1 cellular context compared by ENCODE assay signal in the genomic region with DNA sequence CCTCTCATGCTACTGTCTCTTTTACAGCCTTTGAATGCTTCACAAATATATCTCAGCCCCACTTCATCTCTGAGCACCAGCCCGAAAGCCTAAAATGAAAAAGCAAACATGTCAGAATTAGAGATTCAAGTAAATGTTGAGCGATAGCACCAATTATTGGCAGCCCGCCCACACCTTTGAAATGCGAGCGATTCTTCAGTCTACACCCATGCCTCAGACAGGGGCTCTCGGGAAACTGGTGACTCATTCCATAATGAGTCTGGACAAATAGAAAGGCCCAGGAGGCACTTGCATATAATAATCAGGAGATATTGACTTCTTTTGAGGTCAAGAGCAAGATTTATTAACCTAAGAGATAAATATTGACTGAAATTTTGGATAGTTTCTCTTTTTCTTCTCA.
TF ChIP-seq lines count a peak whose summit lies in the region.

No MANE protein-coding gene starts in this region.

TF ChIP-seq in HepG2, 621 proteins besides CTCF, POLR2A, EP300 and RAD21 (continued from another document):
- TF ChIP-seq, protein P1, sequence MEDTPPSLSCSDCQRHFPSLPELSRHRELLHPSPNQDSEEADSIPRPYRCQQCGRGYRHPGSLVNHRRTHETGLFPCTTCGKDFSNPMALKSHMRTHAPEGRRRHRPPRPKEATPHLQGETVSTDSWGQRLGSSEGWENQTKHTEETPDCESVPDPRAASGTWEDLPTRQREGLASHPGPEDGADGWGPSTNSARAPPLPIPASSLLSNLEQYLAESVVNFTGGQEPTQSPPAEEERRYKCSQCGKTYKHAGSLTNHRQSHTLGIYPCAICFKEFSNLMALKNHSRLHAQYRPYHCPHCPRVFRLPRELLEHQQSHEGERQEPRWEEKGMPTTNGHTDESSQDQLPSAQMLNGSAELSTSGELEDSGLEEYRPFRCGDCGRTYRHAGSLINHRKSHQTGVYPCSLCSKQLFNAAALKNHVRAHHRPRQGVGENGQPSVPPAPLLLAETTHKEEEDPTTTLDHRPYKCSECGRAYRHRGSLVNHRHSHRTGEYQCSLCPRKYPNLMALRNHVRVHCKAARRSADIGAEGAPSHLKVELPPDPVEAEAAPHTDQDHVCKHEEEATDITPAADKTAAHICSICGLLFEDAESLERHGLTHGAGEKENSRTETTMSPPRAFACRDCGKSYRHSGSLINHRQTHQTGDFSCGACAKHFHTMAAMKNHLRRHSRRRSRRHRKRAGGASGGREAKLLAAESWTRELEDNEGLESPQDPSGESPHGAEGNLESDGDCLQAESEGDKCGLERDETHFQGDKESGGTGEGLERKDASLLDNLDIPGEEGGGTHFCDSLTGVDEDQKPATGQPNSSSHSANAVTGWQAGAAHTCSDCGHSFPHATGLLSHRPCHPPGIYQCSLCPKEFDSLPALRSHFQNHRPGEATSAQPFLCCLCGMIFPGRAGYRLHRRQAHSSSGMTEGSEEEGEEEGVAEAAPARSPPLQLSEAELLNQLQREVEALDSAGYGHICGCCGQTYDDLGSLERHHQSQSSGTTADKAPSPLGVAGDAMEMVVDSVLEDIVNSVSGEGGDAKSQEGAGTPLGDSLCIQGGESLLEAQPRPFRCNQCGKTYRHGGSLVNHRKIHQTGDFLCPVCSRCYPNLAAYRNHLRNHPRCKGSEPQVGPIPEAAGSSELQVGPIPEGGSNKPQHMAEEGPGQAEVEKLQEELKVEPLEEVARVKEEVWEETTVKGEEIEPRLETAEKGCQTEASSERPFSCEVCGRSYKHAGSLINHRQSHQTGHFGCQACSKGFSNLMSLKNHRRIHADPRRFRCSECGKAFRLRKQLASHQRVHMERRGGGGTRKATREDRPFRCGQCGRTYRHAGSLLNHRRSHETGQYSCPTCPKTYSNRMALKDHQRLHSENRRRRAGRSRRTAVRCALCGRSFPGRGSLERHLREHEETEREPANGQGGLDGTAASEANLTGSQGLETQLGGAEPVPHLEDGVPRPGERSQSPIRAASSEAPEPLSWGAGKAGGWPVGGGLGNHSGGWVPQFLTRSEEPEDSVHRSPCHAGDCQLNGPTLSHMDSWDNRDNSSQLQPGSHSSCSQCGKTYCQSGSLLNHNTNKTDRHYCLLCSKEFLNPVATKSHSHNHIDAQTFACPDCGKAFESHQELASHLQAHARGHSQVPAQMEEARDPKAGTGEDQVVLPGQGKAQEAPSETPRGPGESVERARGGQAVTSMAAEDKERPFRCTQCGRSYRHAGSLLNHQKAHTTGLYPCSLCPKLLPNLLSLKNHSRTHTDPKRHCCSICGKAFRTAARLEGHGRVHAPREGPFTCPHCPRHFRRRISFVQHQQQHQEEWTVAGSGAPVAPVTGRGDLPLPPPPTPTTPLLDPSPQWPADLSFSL (CRISPR knock-in tag; IDR thresholded peaks at IDR 0.05), result no peak
- TF ChIP-seq, protein P2, sequence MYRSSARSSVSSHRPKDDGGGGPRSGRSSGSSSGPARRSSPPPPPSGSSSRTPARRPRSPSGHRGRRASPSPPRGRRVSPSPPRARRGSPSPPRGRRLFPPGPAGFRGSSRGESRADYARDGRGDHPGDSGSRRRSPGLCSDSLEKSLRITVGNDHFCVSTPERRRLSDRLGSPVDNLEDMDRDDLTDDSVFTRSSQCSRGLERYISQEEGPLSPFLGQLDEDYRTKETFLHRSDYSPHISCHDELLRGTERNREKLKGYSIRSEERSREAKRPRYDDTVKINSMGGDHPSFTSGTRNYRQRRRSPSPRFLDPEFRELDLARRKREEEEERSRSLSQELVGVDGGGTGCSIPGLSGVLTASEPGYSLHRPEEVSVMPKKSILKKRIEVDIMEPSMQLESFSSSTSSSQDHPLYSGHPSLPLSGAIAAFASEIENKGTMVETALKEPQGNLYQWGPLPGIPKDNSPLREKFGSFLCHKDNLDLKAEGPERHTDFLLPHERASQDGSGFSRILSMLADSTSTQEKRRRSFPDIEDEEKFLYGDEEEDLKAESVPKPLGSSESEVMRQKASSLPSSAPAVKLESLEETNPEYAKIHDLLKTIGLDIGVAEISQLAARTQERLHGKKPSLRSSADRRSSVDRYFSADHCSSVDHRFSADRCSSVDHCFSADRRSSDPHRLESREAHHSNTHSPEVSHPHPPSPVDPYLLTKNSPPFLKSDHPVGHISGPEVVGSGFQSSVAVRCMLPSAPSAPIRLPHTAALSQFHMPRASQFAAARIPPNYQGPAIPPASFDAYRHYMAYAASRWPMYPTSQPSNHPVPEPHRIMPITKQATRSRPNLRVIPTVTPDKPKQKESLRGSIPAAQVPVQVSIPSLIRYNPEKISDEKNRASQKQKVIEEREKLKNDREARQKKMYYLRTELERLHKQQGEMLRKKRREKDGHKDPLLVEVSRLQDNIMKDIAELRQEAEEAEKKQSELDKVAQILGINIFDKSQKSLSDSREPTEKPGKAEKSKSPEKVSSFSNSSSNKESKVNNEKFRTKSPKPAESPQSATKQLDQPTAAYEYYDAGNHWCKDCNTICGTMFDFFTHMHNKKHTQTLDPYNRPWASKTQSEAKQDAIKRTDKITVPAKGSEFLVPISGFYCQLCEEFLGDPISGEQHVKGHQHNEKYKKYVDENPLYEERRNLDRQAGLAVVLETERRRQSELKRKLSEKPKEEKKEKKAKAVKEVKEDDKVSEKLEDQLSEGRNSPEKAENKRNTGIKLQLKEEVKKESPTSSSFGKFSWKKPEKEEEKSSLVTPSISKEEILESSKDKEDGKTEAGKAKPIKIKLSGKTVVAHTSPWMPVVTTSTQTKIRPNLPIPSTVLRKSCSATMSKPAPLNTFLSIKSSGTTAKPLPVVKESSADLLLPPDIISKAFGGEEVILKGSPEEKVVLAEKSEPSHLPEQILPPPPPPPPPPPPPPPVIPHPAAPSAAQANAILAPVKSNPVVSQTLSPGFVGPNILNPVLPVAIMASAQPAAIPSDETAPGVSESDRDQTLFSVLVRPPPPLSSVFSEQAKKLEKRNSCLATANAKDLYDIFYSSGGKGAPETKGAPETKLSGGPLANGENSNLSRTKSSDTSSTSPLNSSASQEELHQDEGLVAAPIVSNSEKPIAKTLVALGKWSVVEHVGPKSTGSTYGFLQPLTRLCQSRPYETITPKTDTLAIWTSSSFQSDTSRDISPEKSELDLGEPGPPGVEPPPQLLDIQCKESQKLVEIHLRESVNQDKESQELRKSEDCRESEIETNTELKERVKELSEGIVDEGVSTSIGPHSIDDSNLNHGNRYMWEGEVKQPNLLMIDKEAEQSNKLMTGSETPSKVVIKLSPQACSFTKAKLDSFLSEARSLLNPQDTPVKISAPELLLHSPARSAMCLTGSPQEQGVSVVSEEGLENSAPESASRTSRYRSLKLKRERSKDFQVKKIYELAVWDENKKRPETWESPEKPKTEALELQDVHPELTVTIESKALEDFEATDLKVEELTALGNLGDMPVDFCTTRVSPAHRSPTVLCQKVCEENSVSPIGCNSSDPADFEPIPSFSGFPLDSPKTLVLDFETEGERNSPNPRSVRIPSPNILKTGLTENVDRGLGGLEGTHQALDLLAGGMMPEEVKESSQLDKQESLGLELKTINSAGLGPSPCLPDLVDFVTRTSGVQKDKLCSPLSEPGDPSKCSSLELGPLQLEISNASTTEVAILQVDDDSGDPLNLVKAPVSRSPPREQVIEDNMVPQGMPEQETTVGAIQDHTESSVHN (CRISPR knock-in tag; IDR thresholded peaks at IDR 0.05), result no peak
- TF ChIP-seq, protein P3, sequence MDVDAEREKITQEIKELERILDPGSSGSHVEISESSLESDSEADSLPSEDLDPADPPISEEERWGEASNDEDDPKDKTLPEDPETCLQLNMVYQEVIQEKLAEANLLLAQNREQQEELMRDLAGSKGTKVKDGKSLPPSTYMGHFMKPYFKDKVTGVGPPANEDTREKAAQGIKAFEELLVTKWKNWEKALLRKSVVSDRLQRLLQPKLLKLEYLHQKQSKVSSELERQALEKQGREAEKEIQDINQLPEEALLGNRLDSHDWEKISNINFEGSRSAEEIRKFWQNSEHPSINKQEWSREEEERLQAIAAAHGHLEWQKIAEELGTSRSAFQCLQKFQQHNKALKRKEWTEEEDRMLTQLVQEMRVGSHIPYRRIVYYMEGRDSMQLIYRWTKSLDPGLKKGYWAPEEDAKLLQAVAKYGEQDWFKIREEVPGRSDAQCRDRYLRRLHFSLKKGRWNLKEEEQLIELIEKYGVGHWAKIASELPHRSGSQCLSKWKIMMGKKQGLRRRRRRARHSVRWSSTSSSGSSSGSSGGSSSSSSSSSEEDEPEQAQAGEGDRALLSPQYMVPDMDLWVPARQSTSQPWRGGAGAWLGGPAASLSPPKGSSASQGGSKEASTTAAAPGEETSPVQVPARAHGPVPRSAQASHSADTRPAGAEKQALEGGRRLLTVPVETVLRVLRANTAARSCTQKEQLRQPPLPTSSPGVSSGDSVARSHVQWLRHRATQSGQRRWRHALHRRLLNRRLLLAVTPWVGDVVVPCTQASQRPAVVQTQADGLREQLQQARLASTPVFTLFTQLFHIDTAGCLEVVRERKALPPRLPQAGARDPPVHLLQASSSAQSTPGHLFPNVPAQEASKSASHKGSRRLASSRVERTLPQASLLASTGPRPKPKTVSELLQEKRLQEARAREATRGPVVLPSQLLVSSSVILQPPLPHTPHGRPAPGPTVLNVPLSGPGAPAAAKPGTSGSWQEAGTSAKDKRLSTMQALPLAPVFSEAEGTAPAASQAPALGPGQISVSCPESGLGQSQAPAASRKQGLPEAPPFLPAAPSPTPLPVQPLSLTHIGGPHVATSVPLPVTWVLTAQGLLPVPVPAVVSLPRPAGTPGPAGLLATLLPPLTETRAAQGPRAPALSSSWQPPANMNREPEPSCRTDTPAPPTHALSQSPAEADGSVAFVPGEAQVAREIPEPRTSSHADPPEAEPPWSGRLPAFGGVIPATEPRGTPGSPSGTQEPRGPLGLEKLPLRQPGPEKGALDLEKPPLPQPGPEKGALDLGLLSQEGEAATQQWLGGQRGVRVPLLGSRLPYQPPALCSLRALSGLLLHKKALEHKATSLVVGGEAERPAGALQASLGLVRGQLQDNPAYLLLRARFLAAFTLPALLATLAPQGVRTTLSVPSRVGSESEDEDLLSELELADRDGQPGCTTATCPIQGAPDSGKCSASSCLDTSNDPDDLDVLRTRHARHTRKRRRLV (CRISPR knock-in tag; IDR thresholded peaks at IDR 0.05), result no peak
- TF ChIP-seq SRSF4 (IDR thresholded peaks at IDR 0.05; ENCODE audit: low read depth, low read length, poor library complexity, severe bottlenecking), result no peak
- TF ChIP-seq ZNF20 (CRISPR knock-in tag; IDR thresholded peaks at IDR 0.05), result no peak
- no peak for TF ChIP-seq GABPA (IDR thresholded peaks at IDR 0.05; ENCODE audit: low read depth, low read length)
- TF ChIP-seq GABPA (CRISPR knock-in tag; IDR thresholded peaks at IDR 0.05; ENCODE audit: low read depth), result no peak
- no peak for TF ChIP-seq KDM4B (CRISPR knock-in tag; IDR thresholded peaks at IDR 0.05)
TF ChIP-seq in HepG2: peak in this region for 0.
